In the genomic region with DNA sequence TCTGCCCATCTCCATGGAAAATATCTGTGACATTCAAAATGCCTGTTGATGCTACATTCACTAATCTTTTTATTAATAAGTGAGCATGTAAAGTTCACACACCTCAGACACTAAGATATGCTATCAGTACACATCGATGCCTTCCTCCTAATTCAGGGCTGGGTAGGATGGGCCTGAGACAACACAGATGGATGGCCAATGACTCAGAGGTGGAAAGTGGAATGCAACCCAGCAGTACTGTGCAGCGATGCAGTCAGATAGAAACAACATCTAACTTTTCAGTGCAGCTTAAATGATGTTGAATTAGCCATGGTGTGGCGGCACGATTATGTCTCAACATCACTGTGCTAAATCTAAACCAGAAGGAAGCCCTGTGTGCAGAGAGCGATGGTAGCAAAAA, we compare ENCODE assay signal across 15 cellular contexts.
"Had no signal": no experiment of that assay in that cellular context is flagged by ENCODE, and none has a peak within 500 bp of the region (broad histone marks: within the 10 kb centered on the region; RNA-seq: fewer than 3 reads in every experiment).

No MANE protein-coding gene starts in this region.

- H3K4me3 ChIP-seq: stomach, thoracic aorta had no signal

- H3K4me1 ChIP-seq: stomach had no signal

- H3K27ac ChIP-seq: stomach, thoracic aorta had no signal

- ATAC-seq: activated T-helper 17 cell treated with anti-CD3 and anti-CD28 coated beads, Interleukin-2, amount 50 U/mL, for 72 hours; effector memory CD8-positive, alpha-beta T cell; left ventricle myocardium superior; T-helper 17 cell had no signal

- DNase-seq: activated CD4-positive, alpha-beta T cell treated with anti-CD3 and anti-CD28 coated beads, Interleukin-2, amount 10 ng/mL, durations not matched to agents 7 days and 5 days; activated CD4-positive, CD25-positive, alpha-beta regulatory T cell; activated CD8-positive, alpha-beta memory T cell treated with anti-CD3 and anti-CD28 coated beads for 24 hours; activated naive CD4-positive, alpha-beta T cell treated with anti-CD3 and anti-CD28 coated beads for 36 hours; central memory CD4-positive, alpha-beta T cell; effector memory CD8-positive, alpha-beta T cell; glutamatergic neuron; left ventricle myocardium superior; mesendoderm; nephron progenitor cell; stimulated activated CD4-positive, alpha-beta T cell treated with anti-CD3 and anti-CD28 coated beads, Interleukin-4, amount 100 ng/mL, for 4 hours; stomach; T-helper 17 cell had no signal

- H3K36me3 ChIP-seq: stomach, thoracic aorta had no signal
